8 cellular contexts compared by ENCODE assay signal in genomic region chr19:34359140-34359953, GRCh38. TPM values are rescaled to one million over a fixed set of nuclear protein-coding genes. Genes with fewer than 3 reads are reported as not detected.
A peak's percentile ranks its signal among the peaks of the same experiment; 100 is the strongest.
DNase-seq lines count a peak whose midpoint lies in the region; ATAC-seq and TF ChIP-seq lines count a peak whose summit lies in the region.

No MANE protein-coding gene starts in this region.

- H3K4me3 ChIP-seq in BJ (ENCODE audit: low read depth, low read length) = peak overlapping the region; percentile 25

- POLR2A ChIA-PET in BJ (lab: Charles Lee) = no interaction called here

- CTCF ChIA-PET in BJ (lab: Yijun Ruan, JAX) = interaction anchor here (0.9 to 4.5 kb wide), 3 partner anchors 13 to 263 kb away, joined by 3 to 19 read pairs (median 4); no protein-coding TSS in a partner anchor

- DNase-seq in BJ (ENCODE audit: low read depth) = peak; percentile 89
- peak; percentile 95 for DNase-seq in GM19238 (ENCODE audit: insufficient read length, low spot score)
- peak; percentile 95 for DNase-seq in NCI-H460 (ENCODE audit: extremely low read depth, low read depth)
- peak; percentile 93 to 98 for DNase-seq in activated CD4-positive, alpha-beta T cell treated with anti-CD3 and anti-CD28 coated beads for 24 hours (ENCODE audit: low read depth in 2 of 2)
- DNase-seq in stimulated activated CD4-positive, alpha-beta T cell treated with anti-CD3 and anti-CD28 coated beads, Interleukin-1b, Interleukin-23, amount 100 ng/mL, for 4 hours (ENCODE audit: low read depth in 2 of 2) = peak; percentile 89 to 97

- H3K27me3 ChIP-seq in BJ (ENCODE audit: control insufficient read depth, insufficient read depth, low read length) (no peaks in the 10 kb centered on the region), layer of hippocampus (ENCODE audit: control insufficient read depth, insufficient read depth, low read length) (no peaks in the 10 kb centered on the region)

- H3K36me3 ChIP-seq in BJ (ENCODE audit: control insufficient read depth, insufficient read depth, low read length) = peaks cover 7% of the 10 kb centered on the region

- TF ChIP-seq CTCF in BJ (IDR thresholded peaks at IDR 0.05; ENCODE audit: insufficient read depth, low read depth, low read length) = peak; percentile 75

- ATAC-seq in HG03439 (IDR thresholded peaks at IDR 0.05; ENCODE audit: unreplicated experiment) = peak; percentile 88

- H3K27ac ChIP-seq in cingulate gyrus (ENCODE audit: low read depth, low read length) = peak overlapping the region; percentile 96
- peak overlapping the region; percentile 78 for H3K27ac ChIP-seq in layer of hippocampus (ENCODE audit: low read depth, low read length)

RNA-seq across cellular contexts. Expression of gene GPI, which starts 5.6 kb away (rescaled TPM):
- polyA plus RNA-seq in BJ (2011; rRNA removed) = 159 and 262 TPM in 2 replicates
- 241 and 253 TPM in 2 replicates for polyA minus RNA-seq in BJ (2011; rRNA and poly(A)+ RNA removed)
- 241 and 250 TPM in 2 replicates for total RNA-seq in NCI-H460 (2014; rRNA removed; shearing (Covaris generic))
- polyA plus RNA-seq in NCI-H460 (2014; cell fraction: nucleus; rRNA removed) = 250 and 251 TPM in 2 replicates

RNA-seq across cellular contexts. Expression of gene PDCD2L, which starts 44.9 kb away (rescaled TPM):
- polyA plus RNA-seq in BJ (2011; rRNA removed) = 9.2 and 9.3 TPM in 2 replicates
- 7.1 and 9.7 TPM in 2 replicates for polyA minus RNA-seq in BJ (2011; rRNA and poly(A)+ RNA removed)
- 24.9 TPM in 2 replicates for total RNA-seq in NCI-H460 (2014; rRNA removed; shearing (Covaris generic))
- polyA plus RNA-seq in NCI-H460 (2014; cell fraction: nucleus; rRNA removed) = 29.9 and 50.7 TPM in 2 replicates

Comparison
In these comparisons a context has a peak if more than half of its experiments do, and no peak if none do; other contexts are left out.
1. Peak in every context shown above with its lines: DNase-seq, ATAC-seq, H3K4me3 ChIP-seq and H3K27ac ChIP-seq.